Comparison of ENCODE assay signal across 8 cellular contexts in genomic region chr6:83852528-83853177, GRCh38. TPM values are rescaled to one million over a fixed set of nuclear protein-coding genes. Genes with fewer than 3 reads are reported as not detected.
DNase-seq lines count a peak whose midpoint lies in the region; ATAC-seq and TF ChIP-seq lines count a peak whose summit lies in the region.

No MANE protein-coding gene starts in this region.

- intact Hi-C loops in left lung (cut with DNase I) = no loop called here

- no peaks in the 10 kb centered on the region for H3K36me3 ChIP-seq in HUES6 (ENCODE audit: control insufficient read depth, insufficient read depth, low read length)
- H3K36me3 ChIP-seq in effector memory CD4-positive, alpha-beta T cell (ENCODE audit: control insufficient read depth, insufficient read depth, low read length) = no peaks in the 10 kb centered on the region
- H3K36me3 ChIP-seq in neural cell (ENCODE audit: insufficient read depth, low read length) = no peaks in the 10 kb centered on the region
- H3K36me3 ChIP-seq in left lung = no peaks in the 10 kb centered on the region

- peak overlapping the region; percentile 57 for H3K4me3 ChIP-seq in AG04450 (ENCODE audit: low read depth, low read length)
- peak overlapping the region; percentile 76 for H3K4me3 ChIP-seq in HUES6 (ENCODE audit: low read depth, low read length)
- peak overlapping the region; percentile 15 for H3K4me3 ChIP-seq in effector memory CD4-positive, alpha-beta T cell (ENCODE audit: insufficient read depth, low read depth, low read length, poor library complexity, severe bottlenecking)
- peak overlapping the region; percentile 75 for H3K4me3 ChIP-seq in neural cell (ENCODE audit: low read length)
- H3K4me3 ChIP-seq in left lung = peak overlapping the region in 1 of 2 donors; percentile 35

- no peaks in the 10 kb centered on the region for H3K9me2 ChIP-seq in neural cell (ENCODE audit: insufficient read depth, low read length)

- TF ChIP-seq RAD21 in neural cell (conservative IDR thresholded peaks at IDR 0.05) = no peak

- ATAC-seq in GM18519 (IDR thresholded peaks at IDR 0.05; ENCODE audit: low FRiP score, unreplicated experiment) = no peak
- no peak for ATAC-seq in left lung

- CTCF ChIA-PET in AG04450 (lab: Charles Lee) = no interaction called here

- no peaks in the 10 kb centered on the region for H4K20me1 ChIP-seq in neural cell (ENCODE audit: insufficient read depth)

- TF ChIP-seq CTCF in AG04450 (IDR thresholded peaks at IDR 0.05; ENCODE audit: low read depth, low read length) (no peak), neural cell (IDR thresholded peaks at IDR 0.05; ENCODE audit: poor library complexity, severe bottlenecking) (no peak), left lung (IDR thresholded peaks at IDR 0.05) (no peak)

- DNase-seq in AG04450 (ENCODE audit: low read depth, low spot score) = no peak
- no peak for DNase-seq in effector memory CD4-positive, alpha-beta T cell
- no peak for DNase-seq in NAMALWA (ENCODE audit: low spot score)
- no peak for DNase-seq in SHP77 treated with DMSO at 0.1 percent for 48 hours (lab: John Stamatoyannopoulos, UW)
- no peak for DNase-seq in left lung

- H3K27ac ChIP-seq in AG04450 (ENCODE audit: low read depth, low read length) (no peak overlapping the region), HUES6 (ENCODE audit: low read depth, low read length) (no peak overlapping the region), neural cell (ENCODE audit: low read length) (no peak overlapping the region), left lung (no peak overlapping the region)
- H3K27ac ChIP-seq in effector memory CD4-positive, alpha-beta T cell (ENCODE audit: insufficient read depth, low read length, poor library complexity, severe bottlenecking) = no peak overlapping the region

- H3K9ac ChIP-seq in HUES6 (ENCODE audit: low read length) (no peak overlapping the region), neural cell (ENCODE audit: low read length) (peak overlapping the region; percentile 54)

- H3K4me2 ChIP-seq in neural cell (ENCODE audit: low read length) = peak overlapping the region; percentile 64

- H3K27me3 ChIP-seq in AG04450 (ENCODE audit: control insufficient read depth, insufficient read depth, low read length) (peaks cover 8% of the 10 kb centered on the region), HUES6 (ENCODE audit: control insufficient read depth, insufficient read depth, low read length) (peaks cover 66% of the 10 kb centered on the region), neural cell (ENCODE audit: insufficient read depth, low read depth, low read length) (peaks cover 67% of the 10 kb centered on the region), left lung (peaks cover 31 to 80% of the 10 kb centered on the region in 2 donors)
- H3K27me3 ChIP-seq in effector memory CD4-positive, alpha-beta T cell (replicated peaks; ENCODE audit: control insufficient read depth, insufficient read depth, low read length, poor library complexity, severe bottlenecking) = peaks cover 21% of the 10 kb centered on the region

- H3K4me1 ChIP-seq in HUES6 (ENCODE audit: control insufficient read depth, insufficient read depth, low read length) = no peaks in the 10 kb centered on the region
- peaks cover 11% of the 10 kb centered on the region for H3K4me1 ChIP-seq in effector memory CD4-positive, alpha-beta T cell (ENCODE audit: control insufficient read depth, insufficient read depth, low read length, poor library complexity, severe bottlenecking)
- H3K4me1 ChIP-seq in left lung = peaks cover 3 to 10% of the 10 kb centered on the region in 2 donors

- H3K9me3 ChIP-seq in AG04450 (ENCODE audit: control insufficient read depth, insufficient read depth, low read length) (no peaks in the 10 kb centered on the region; the same call in 1 of the 2 replicates), HUES6 (ENCODE audit: control insufficient read depth, insufficient read depth, low read depth, low read length) (no peaks in the 10 kb centered on the region), neural cell (ENCODE audit: low read length) (no peaks in the 10 kb centered on the region), left lung (no peaks in the 10 kb centered on the region)
- H3K9me3 ChIP-seq in effector memory CD4-positive, alpha-beta T cell (ENCODE audit: control insufficient read depth, low read length) = no peaks in the 10 kb centered on the region

- POLR2A ChIA-PET in AG04450 (lab: Yijun Ruan, JAX) = no interaction called here

- no peaks in the 10 kb centered on the region for H3K79me2 ChIP-seq in neural cell (replicated peaks; ENCODE audit: insufficient read depth, low read length)

- peak overlapping the region; percentile 41 for H2AFZ ChIP-seq in neural cell (ENCODE audit: low read depth, low read length)

- peaks cover 3% of the 10 kb centered on the region for H3F3A ChIP-seq in neural cell (ENCODE audit: insufficient read depth, low read length, poor library complexity, severe bottlenecking)

- no peak for TF ChIP-seq EP300 in neural cell (conservative IDR thresholded peaks at IDR 0.05; ENCODE audit: poor library complexity, severe bottlenecking)

TF ChIP-seq in neural cell, 6 proteins besides CTCF, POLR2A, EP300 and RAD21:
- TF ChIP-seq SMC3 (conservative IDR thresholded peaks at IDR 0.05; ENCODE audit: poor library complexity) (no peak), EZH2 (IDR thresholded peaks at IDR 0.05; ENCODE audit: borderline replicate concordance, insufficient read depth, low read length, poor library complexity, severe bottlenecking) (no peak), POLR2AphosphoS5 (IDR thresholded peaks at IDR 0.05) (no peak), TAF1 (IDR thresholded peaks at IDR 0.05; ENCODE audit: low read depth) (no peak)
- TF ChIP-seq, protein P1, sequence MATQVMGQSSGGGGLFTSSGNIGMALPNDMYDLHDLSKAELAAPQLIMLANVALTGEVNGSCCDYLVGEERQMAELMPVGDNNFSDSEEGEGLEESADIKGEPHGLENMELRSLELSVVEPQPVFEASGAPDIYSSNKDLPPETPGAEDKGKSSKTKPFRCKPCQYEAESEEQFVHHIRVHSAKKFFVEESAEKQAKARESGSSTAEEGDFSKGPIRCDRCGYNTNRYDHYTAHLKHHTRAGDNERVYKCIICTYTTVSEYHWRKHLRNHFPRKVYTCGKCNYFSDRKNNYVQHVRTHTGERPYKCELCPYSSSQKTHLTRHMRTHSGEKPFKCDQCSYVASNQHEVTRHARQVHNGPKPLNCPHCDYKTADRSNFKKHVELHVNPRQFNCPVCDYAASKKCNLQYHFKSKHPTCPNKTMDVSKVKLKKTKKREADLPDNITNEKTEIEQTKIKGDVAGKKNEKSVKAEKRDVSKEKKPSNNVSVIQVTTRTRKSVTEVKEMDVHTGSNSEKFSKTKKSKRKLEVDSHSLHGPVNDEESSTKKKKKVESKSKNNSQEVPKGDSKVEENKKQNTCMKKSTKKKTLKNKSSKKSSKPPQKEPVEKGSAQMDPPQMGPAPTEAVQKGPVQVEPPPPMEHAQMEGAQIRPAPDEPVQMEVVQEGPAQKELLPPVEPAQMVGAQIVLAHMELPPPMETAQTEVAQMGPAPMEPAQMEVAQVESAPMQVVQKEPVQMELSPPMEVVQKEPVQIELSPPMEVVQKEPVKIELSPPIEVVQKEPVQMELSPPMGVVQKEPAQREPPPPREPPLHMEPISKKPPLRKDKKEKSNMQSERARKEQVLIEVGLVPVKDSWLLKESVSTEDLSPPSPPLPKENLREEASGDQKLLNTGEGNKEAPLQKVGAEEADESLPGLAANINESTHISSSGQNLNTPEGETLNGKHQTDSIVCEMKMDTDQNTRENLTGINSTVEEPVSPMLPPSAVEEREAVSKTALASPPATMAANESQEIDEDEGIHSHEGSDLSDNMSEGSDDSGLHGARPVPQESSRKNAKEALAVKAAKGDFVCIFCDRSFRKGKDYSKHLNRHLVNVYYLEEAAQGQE (IDR thresholded peaks at IDR 0.05; ENCODE audit: borderline replicate concordance) = no peak
TF ChIP-seq in neural cell: peak in this region for 0.

RNA-seq across cellular contexts. Expression of gene RIPPLY2, which starts 0.5 kb away (rescaled TPM):
- polyA plus RNA-seq in AG04450 (2011; rRNA removed) = not detected in 2 replicates
- polyA minus RNA-seq in AG04450 (2011; rRNA and poly(A)+ RNA removed) = not detected in 2 replicates
- polyA plus RNA-seq in neural cell = 3.5 and 5.0 TPM in 2 replicates
- 0.73 and 2.4 TPM in 2 replicates for polyA minus RNA-seq in neural cell
- total RNA-seq in left lung = not detected

RNA-seq across cellular contexts. Expression of gene CYB5R4, which starts 6.8 kb away (rescaled TPM):
- polyA plus RNA-seq in AG04450 (2011; rRNA removed) (8.5 and 13.7 TPM in 2 replicates), neural cell (13.5 and 18.0 TPM in 2 replicates)
- polyA minus RNA-seq in AG04450 (2011; rRNA and poly(A)+ RNA removed) = 2.6 and 5.3 TPM in 2 replicates
- 13.3 and 14.1 TPM in 2 replicates for polyA minus RNA-seq in neural cell
- 10 to 100 TPM; 23.1 to 44.3 TPM for total RNA-seq in left lung
